1 cellular context compared by ENCODE assay signal in genomic region chr1:221762121-221762520, GRCh38.
TF ChIP-seq lines count a peak whose summit lies in the region.

No MANE protein-coding gene starts in this region.

TF ChIP-seq in K562, 482 proteins besides CTCF, POLR2A, EP300 and RAD21 (continued from another document and continues in another):
- TF ChIP-seq MNT (conservative IDR thresholded peaks at IDR 0.05): no peak
- no peak for TF ChIP-seq ADNP (tag; IDR thresholded peaks at IDR 0.05)
- TF ChIP-seq ZNF609 (CRISPR knock-in tag; IDR thresholded peaks at IDR 0.05; ENCODE audit: borderline replicate concordance): no peak
- TF ChIP-seq BCLAF1 (IDR thresholded peaks at IDR 0.05; ENCODE audit: borderline replicate concordance in 1 of 2, control insufficient read depth in 1 of 2, low read depth in 2 of 2, low read length in 1 of 2): no peak
- TF ChIP-seq ZNF707 (CRISPR knock-in tag; conservative IDR thresholded peaks at IDR 0.05): no peak
- TF ChIP-seq VEZF1 (CRISPR knock-in tag; IDR thresholded peaks at IDR 0.05): no peak
- TF ChIP-seq HIVEP1 (CRISPR knock-in tag; IDR thresholded peaks at IDR 0.05): no peak
- TF ChIP-seq NELFE (IDR thresholded peaks at IDR 0.05; ENCODE audit: insufficient read depth, insufficient read length): no peak
- peak; percentile 68 for TF ChIP-seq ZNF395 (CRISPR knock-in tag; IDR thresholded peaks at IDR 0.05)
- no peak for TF ChIP-seq ILF3 (IDR thresholded peaks at IDR 0.05; ENCODE audit: borderline replicate concordance)
- peak; percentile 6; the same call in 1 of the 2 replicates for TF ChIP-seq SMAD4 (CRISPR knock-in tag; conservative IDR thresholded peaks at IDR 0.05)
- no peak for TF ChIP-seq PRMT5 (CRISPR knock-in tag; IDR thresholded peaks at IDR 0.05)
- no peak for TF ChIP-seq PREB (CRISPR knock-in tag; IDR thresholded peaks at IDR 0.05)
- no peak for TF ChIP-seq ZNF431 (CRISPR knock-in tag; IDR thresholded peaks at IDR 0.05)
- TF ChIP-seq THRAP3 (IDR thresholded peaks at IDR 0.05; ENCODE audit: borderline replicate concordance): no peak
- TF ChIP-seq ZNF79 (CRISPR knock-in tag; IDR thresholded peaks at IDR 0.05; ENCODE audit: low read depth): 0 out of 2 replicates have a peak, but pooled peaks have one; percentile 30
- TF ChIP-seq NR3C1 (CRISPR knock-in tag; IDR thresholded peaks at IDR 0.05): no peak
- no peak for TF ChIP-seq MYNN (IDR thresholded peaks at IDR 0.05)
- no peak for TF ChIP-seq MYNN (CRISPR knock-in tag; IDR thresholded peaks at IDR 0.05)
- 0 out of 2 replicates have a peak, but pooled peaks have one; percentile 35 for TF ChIP-seq ZNF311 (CRISPR knock-in tag; IDR thresholded peaks at IDR 0.05)
- TF ChIP-seq KAT7 (CRISPR knock-in tag; IDR thresholded peaks at IDR 0.05; ENCODE audit: borderline replicate concordance): no peak
- no peak for TF ChIP-seq E2F6 (IDR thresholded peaks at IDR 0.05; ENCODE audit: borderline replicate concordance in 1 of 2, extremely low read depth in 1 of 2, insufficient read depth in 1 of 2, insufficient read length in 1 of 2, low read depth in 1 of 2, low read length in 1 of 2, poor library complexity in 1 of 2, severe bottlenecking in 1 of 2)
- no peak for TF ChIP-seq TAF15 (IDR thresholded peaks at IDR 0.05; ENCODE audit: low read depth, low read length)
- peak; percentile 29; the same call in 1 of the 2 replicates for TF ChIP-seq ETV1 (tag; conservative IDR thresholded peaks at IDR 0.05; ENCODE audit: low read depth)
- peak; percentile 48; the same call in 1 of the 2 replicates for TF ChIP-seq ZNF175 (CRISPR knock-in tag; IDR thresholded peaks at IDR 0.05; ENCODE audit: low read depth)
- no peak for TF ChIP-seq SP2 (IDR thresholded peaks at IDR 0.05; ENCODE audit: extremely low read depth, low read depth, low read length, poor library complexity, severe bottlenecking)
- peak; percentile 60; the same call in 1 of the 2 replicates for TF ChIP-seq PYGO2 (tag; IDR thresholded peaks at IDR 0.05)
- TF ChIP-seq TCF7 (IDR thresholded peaks at IDR 0.05; ENCODE audit: borderline replicate concordance): no peak
- TF ChIP-seq ZNF668 (CRISPR knock-in tag; IDR thresholded peaks at IDR 0.05): no peak
- no peak for TF ChIP-seq BHLHE40 (IDR thresholded peaks at IDR 0.05; ENCODE audit: low read length)
- TF ChIP-seq BMI1 (IDR thresholded peaks at IDR 0.05; ENCODE audit: low read length): no peak
- TF ChIP-seq NFE2L1 (tag; IDR thresholded peaks at IDR 0.05; ENCODE audit: borderline replicate concordance, low read depth): 0 out of 2 replicates have a peak, but pooled peaks have one; percentile 10
- no peak for TF ChIP-seq MTF1 (CRISPR knock-in tag; IDR thresholded peaks at IDR 0.05; ENCODE audit: borderline replicate concordance)
- TF ChIP-seq DIDO1 (tag; IDR thresholded peaks at IDR 0.05; ENCODE audit: low read depth): no peak
- TF ChIP-seq ZNF586 (CRISPR knock-in tag; conservative IDR thresholded peaks at IDR 0.05): no peak
- no peak for TF ChIP-seq DNMT1 (IDR thresholded peaks at IDR 0.05)
- TF ChIP-seq HCFC1 (IDR thresholded peaks at IDR 0.05; ENCODE audit: low read depth, low read length): no peak
- no peak for TF ChIP-seq ZMIZ1 (IDR thresholded peaks at IDR 0.05; ENCODE audit: low read depth in 2 of 2, low read length in 2 of 2)
- TF ChIP-seq E2F1 (CRISPR knock-in tag; IDR thresholded peaks at IDR 0.05): no peak
- TF ChIP-seq MCM5 (IDR thresholded peaks at IDR 0.05; ENCODE audit: low read depth): no peak
- no peak for TF ChIP-seq ZC3H4 (CRISPR knock-in tag; IDR thresholded peaks at IDR 0.05; ENCODE audit: borderline replicate concordance)
- TF ChIP-seq BACH1 (tag; IDR thresholded peaks at IDR 0.05): 0 out of 2 replicates have a peak, but pooled peaks have one; percentile 51
